ENCODE assay signal across 13 cellular contexts in the genomic region with DNA sequence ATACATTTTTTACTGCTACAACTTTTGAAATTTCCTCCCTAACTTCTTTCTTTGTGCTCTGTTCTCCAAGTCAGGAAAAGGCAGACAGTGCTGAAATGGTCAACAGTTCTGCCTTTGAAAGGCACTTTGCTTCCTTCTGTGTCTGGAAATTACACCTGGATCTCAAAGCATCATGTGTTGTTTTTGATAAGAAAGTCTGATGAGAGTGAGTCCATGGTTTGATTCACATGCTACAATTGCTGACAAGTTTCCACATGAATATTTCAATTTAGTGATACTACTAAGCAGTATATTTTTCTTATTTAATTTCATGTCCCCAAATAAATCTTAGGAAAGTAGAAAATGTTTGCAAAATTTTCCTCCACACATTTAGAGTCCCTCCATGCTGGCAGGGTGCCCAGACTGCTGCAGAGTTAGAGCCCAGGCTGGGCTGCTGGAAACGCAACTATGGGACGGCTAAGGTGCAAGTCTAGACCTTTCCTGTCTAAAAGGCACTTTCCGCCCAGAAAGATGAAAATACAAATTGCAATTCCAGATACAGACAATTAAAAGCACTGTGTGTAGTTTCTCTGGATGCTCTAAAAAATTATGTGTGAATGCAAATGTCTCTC.
"Had no signal": no experiment of that assay in that cellular context is flagged by ENCODE, and none has a peak within 500 bp of the region (broad histone marks: within the 10 kb centered on the region; RNA-seq: fewer than 3 reads in every experiment).

No MANE protein-coding gene starts in this region.

- H3K27me3 Mint-ChIP-seq: activated naive CD8-positive, alpha-beta T cell; naive thymus-derived CD4-positive, alpha-beta T cell had no signal

- H3K4me3 ChIP-seq: breast epithelium, lung, smooth muscle cell, transverse colon had no signal

- DNase-seq: activated CD4-positive, alpha-beta T cell treated with anti-CD3 and anti-CD28 coated beads, Interleukin-2, amount 10 ng/mL, durations not matched to agents 7 days and 5 days; activated CD8-positive, alpha-beta memory T cell treated with anti-CD3 and anti-CD28 coated beads for 24 hours; activated T-cell treated with anti-CD3 and anti-CD28 coated beads for 4 hours; foreskin melanocyte; naive thymus-derived CD4-positive, alpha-beta T cell; retina; transverse colon had no signal

- H3K9me3 Mint-ChIP-seq: stimulated activated effector memory CD8-positive, alpha-beta T cell treated with anti-CD3 and anti-CD28 coated beads, Interleukin-12 subunit alpha, Interleukin-12 subunit beta, amount 100 ng/mL, for 72 hours had no signal

- H3K36me3 Mint-ChIP-seq: activated naive CD8-positive, alpha-beta T cell; stimulated activated effector memory CD8-positive, alpha-beta T cell treated with anti-CD3 and anti-CD28 coated beads, Interleukin-12 subunit alpha, Interleukin-12 subunit beta, amount 100 ng/mL, for 72 hours had no signal

- H3K27ac Mint-ChIP-seq: activated CD4-positive, alpha-beta T cell treated with anti-CD3 and anti-CD28 coated beads, Interleukin-2, amount 10 ng/mL, durations not matched to agents 7 days and 5 days; activated naive CD8-positive, alpha-beta T cell; naive thymus-derived CD4-positive, alpha-beta T cell; stimulated activated effector memory CD8-positive, alpha-beta T cell treated with anti-CD3 and anti-CD28 coated beads, Interleukin-12 subunit alpha, Interleukin-12 subunit beta, amount 100 ng/mL, for 72 hours; T-helper 1 cell treated with Interleukin-12 subunit alpha and Interleukin-12 subunit beta and Interleukin-4 antibody, amounts not matched to agents 30 μg/mL and 1 μg/mL, for 36 hours had no signal

- ATAC-seq: naive thymus-derived CD4-positive, alpha-beta T cell; stimulated activated effector memory CD8-positive, alpha-beta T cell treated with anti-CD3 and anti-CD28 coated beads, Interleukin-12 subunit alpha, Interleukin-12 subunit beta, amount 100 ng/mL, for 72 hours had no signal

- H3K4me3 Mint-ChIP-seq: activated CD4-positive, alpha-beta T cell treated with anti-CD3 and anti-CD28 coated beads, Interleukin-2, amount 10 ng/mL, durations not matched to agents 7 days and 5 days; activated naive CD8-positive, alpha-beta T cell; naive thymus-derived CD4-positive, alpha-beta T cell; stimulated activated effector memory CD8-positive, alpha-beta T cell treated with anti-CD3 and anti-CD28 coated beads, Interleukin-12 subunit alpha, Interleukin-12 subunit beta, amount 100 ng/mL, for 72 hours; T-helper 1 cell treated with Interleukin-12 subunit alpha and Interleukin-12 subunit beta and Interleukin-4 antibody, amounts not matched to agents 30 μg/mL and 1 μg/mL, for 36 hours had no signal
